In genomic region chr11:64649304-64649703, GRCh38 we compare ENCODE assay signal across 8 cellular contexts. TPM values are rescaled to one million over a fixed set of nuclear protein-coding genes. Genes with fewer than 3 reads are reported as not detected.
DNase-seq lines count a peak whose midpoint lies in the region; ATAC-seq and TF ChIP-seq lines count a peak whose summit lies in the region.

No MANE protein-coding gene starts in this region.

- 25 to 37% methylated on average over 6 of the region's 6 CpGs for WGBS in GM23248 (ENCODE audit: low coverage in 1 of 2, low lambda C conversion rate in 2 of 2, missing lambda C conversion rate in 2 of 2), 2 experiments

- no peaks in the 10 kb centered on the region for H3K79me2 ChIP-seq in GM23248 (ENCODE audit: insufficient read depth)

- H3K27me3 ChIP-seq in GM23248 (replicated peaks; ENCODE audit: insufficient read depth) = peaks cover 28% of the 10 kb centered on the region

- peak; percentile 31 for TF ChIP-seq CTCF in AG10803 (conservative IDR thresholded peaks at IDR 0.05; ENCODE audit: low read length)

- no peaks in the 10 kb centered on the region for H3F3A ChIP-seq in GM23248 (ENCODE audit: insufficient read depth)

- DNase-seq in AG10803 (ENCODE audit: low read depth) = no peak
- DNase-seq in GM23248 = peak; percentile 27
- peak; percentile 32 for DNase-seq in SKM-1 treated with dmso at 0.1 percent for 144 hours (lab: John Stamatoyannopoulos, UW; ENCODE audit: unreplicated experiment)
- peak; percentile 66 for DNase-seq in iPS-NIHi7 (ENCODE audit: extremely low spot score)
- no peak for DNase-seq in NCI-H2029 treated with DMSO at 0.1 percent for 48 hours (lab: John Stamatoyannopoulos, UW)
- DNase-seq in inferior parietal cortex (ENCODE audit: extremely low spot score) = no peak

- in situ Hi-C loops in GM23248 (cut with MboI) = no loop called here

- H3K4me1 ChIP-seq in GM23248 (ENCODE audit: insufficient read depth) = no peaks in the 10 kb centered on the region

- H3K9ac ChIP-seq in GM23248 = no peak overlapping the region

- no peaks in the 10 kb centered on the region for H4K20me1 ChIP-seq in GM23248 (ENCODE audit: insufficient read depth)

- ATAC-seq in HG02981 (IDR thresholded peaks at IDR 0.05; ENCODE audit: unreplicated experiment) = no peak
- no peak for ATAC-seq in GM18867 (IDR thresholded peaks at IDR 0.05; ENCODE audit: unreplicated experiment)

- no peak overlapping the region for H3K27ac ChIP-seq in GM23248

- no peak overlapping the region for H3K4me3 ChIP-seq in AG10803 (ENCODE audit: low read length)
- no peak overlapping the region for H3K4me3 ChIP-seq in GM23248

- no peak overlapping the region for H3K4me2 ChIP-seq in GM23248 (ENCODE audit: unreplicated experiment)

- H2AFZ ChIP-seq in GM23248 = no peak overlapping the region

- no peaks in the 10 kb centered on the region for H3K9me2 ChIP-seq in GM23248 (ENCODE audit: insufficient read depth)

- H3K36me3 ChIP-seq in GM23248 (ENCODE audit: low read depth) = no peaks in the 10 kb centered on the region

- no peaks in the 10 kb centered on the region for H3K9me3 ChIP-seq in GM23248 (ENCODE audit: low read depth)

RNA-seq across cellular contexts. Expression of gene SLC22A12, which starts 58.3 kb away (rescaled TPM):
- not detected in 2 replicates for total RNA-seq in GM23248 (2014; rRNA removed; shearing (Covaris generic))
- not detected in 2 replicates for polyA plus RNA-seq in GM23248 (2016; fragmentation: Nextera tagmentation; extraction: Ambion mirVana)

Comparison
In these comparisons a context has a peak if more than half of its experiments do, and no peak if none do; other contexts are left out.
1. DNase-seq: peak in GM23248 (single experiment), SKM-1 treated with dmso at 0.1 percent for 144 hours (single experiment) and iPS-NIHi7 (single experiment); none in AG10803 (single experiment), NCI-H2029 treated with DMSO at 0.1 percent for 48 hours (single experiment) and inferior parietal cortex (single experiment).